ENCODE assay signal across 2 cellular contexts in the genomic region with DNA sequence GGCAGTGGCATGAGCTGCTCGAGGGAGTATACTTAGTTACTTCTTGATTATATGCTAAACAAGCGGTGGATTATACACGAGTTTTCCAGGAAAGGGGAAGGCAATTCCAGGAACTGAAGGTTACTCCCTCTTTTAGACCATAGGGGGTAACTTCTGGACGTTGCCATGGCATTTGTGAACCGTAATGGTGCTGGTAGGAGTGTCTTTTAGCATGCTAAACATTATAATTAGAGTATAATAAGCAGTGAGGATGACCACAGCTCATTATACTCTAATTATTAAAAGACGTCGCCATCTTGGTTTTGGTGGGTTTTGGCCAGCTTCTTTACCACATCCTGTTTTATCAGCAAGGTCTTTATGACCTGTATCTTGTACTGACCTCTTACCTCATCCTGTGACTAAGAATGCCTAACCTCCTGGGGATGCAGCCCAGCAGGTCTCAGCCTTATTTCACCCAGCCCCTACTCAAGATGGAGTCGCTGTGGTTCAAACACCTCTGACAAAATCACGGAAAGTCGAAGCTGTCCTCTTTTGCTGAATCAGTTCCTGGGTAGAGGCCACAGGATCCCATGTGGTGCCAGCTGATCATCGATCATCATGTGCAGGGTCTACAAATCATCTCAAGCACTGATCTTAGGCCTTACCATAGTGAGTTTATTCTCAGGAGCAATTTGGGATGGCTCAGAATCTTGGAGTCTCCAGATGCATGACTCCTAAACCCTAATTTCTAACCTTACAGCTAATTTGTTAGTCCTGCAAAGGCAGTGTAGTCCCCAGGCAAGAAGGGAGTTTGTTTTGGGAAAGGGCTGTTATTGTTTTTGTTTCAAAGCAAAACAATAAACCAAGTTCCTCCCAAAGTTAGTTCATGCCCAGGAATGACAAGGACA.
TF ChIP-seq lines count a peak whose summit lies in the region.

No MANE protein-coding gene starts in this region.

TF ChIP-seq in GM23338, 12 proteins besides CTCF, POLR2A, EP300 and RAD21 (continues in another document):
- TF ChIP-seq ZNF114 (CRISPR knock-in tag; IDR thresholded peaks at IDR 0.05) (no peak), CREB1 (CRISPR knock-in tag; IDR thresholded peaks at IDR 0.05; ENCODE audit: low read depth) (no peak), ZNF331 (CRISPR knock-in tag; IDR thresholded peaks at IDR 0.05; ENCODE audit: low read depth) (no peak), NANOG (IDR thresholded peaks at IDR 0.05; ENCODE audit: borderline replicate concordance) (no peak), STAT1 (IDR thresholded peaks at IDR 0.05; ENCODE audit: unreplicated experiment) (no peak), ETS1 (IDR thresholded peaks at IDR 0.05) (no peak), POLR2AphosphoS5 (IDR thresholded peaks at IDR 0.05; ENCODE audit: low read depth) (no peak), JUNB (IDR thresholded peaks at IDR 0.05; ENCODE audit: unreplicated experiment) (no peak)
- TF ChIP-seq, protein P1, sequence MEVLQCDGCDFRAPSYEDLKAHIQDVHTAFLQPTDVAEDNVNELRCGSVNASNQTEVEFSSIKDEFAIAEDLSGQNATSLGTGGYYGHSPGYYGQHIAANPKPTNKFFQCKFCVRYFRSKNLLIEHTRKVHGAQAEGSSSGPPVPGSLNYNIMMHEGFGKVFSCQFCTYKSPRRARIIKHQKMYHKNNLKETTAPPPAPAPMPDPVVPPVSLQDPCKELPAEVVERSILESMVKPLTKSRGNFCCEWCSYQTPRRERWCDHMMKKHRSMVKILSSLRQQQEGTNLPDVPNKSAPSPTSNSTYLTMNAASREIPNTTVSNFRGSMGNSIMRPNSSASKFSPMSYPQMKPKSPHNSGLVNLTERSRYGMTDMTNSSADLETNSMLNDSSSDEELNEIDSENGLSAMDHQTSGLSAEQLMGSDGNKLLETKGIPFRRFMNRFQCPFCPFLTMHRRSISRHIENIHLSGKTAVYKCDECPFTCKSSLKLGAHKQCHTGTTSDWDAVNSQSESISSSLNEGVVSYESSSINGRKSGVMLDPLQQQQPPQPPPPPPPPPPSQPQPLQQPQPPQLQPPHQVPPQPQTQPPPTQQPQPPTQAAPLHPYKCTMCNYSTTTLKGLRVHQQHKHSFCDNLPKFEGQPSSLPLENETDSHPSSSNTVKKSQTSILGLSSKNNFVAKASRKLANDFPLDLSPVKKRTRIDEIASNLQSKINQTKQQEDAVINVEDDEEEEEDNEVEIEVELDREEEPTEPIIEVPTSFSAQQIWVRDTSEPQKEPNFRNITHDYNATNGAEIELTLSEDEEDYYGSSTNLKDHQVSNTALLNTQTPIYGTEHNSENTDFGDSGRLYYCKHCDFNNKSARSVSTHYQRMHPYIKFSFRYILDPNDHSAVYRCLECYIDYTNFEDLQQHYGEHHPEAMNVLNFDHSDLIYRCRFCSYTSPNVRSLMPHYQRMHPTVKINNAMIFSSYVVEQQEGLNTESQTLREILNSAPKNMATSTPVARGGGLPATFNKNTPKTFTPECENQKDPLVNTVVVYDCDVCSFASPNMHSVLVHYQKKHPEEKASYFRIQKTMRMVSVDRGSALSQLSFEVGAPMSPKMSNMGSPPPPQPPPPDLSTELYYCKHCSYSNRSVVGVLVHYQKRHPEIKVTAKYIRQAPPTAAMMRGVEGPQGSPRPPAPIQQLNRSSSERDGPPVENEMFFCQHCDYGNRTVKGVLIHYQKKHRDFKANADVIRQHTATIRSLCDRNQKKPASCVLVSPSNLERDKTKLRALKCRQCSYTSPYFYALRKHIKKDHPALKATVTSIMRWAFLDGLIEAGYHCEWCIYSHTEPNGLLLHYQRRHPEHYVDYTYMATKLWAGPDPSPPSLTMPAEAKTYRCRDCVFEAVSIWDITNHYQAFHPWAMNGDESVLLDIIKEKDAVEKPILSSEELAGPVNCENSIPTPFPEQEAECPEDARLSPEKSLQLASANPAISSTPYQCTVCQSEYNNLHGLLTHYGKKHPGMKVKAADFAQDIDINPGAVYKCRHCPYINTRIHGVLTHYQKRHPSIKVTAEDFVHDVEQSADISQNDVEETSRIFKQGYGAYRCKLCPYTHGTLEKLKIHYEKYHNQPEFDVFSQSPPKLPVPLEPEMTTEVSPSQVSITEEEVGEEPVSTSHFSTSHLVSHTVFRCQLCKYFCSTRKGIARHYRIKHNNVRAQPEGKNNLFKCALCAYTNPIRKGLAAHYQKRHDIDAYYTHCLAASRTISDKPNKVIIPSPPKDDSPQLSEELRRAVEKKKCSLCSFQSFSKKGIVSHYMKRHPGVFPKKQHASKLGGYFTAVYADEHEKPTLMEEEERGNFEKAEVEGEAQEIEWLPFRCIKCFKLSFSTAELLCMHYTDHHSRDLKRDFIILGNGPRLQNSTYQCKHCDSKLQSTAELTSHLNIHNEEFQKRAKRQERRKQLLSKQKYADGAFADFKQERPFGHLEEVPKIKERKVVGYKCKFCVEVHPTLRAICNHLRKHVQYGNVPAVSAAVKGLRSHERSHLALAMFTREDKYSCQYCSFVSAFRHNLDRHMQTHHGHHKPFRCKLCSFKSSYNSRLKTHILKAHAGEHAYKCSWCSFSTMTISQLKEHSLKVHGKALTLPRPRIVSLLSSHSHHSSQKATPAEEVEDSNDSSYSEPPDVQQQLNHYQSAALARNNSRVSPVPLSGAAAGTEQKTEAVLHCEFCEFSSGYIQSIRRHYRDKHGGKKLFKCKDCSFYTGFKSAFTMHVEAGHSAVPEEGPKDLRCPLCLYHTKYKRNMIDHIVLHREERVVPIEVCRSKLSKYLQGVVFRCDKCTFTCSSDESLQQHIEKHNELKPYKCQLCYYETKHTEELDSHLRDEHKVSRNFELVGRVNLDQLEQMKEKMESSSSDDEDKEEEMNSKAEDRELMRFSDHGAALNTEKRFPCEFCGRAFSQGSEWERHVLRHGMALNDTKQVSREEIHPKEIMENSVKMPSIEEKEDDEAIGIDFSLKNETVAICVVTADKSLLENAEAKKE (CRISPR knock-in tag; IDR thresholded peaks at IDR 0.05), result no peak

TF ChIP-seq in H1, 55 proteins besides CTCF, POLR2A, EP300 and RAD21:
- TF ChIP-seq FOSL1 (IDR thresholded peaks at IDR 0.05; ENCODE audit: insufficient read depth, low read depth, low read length) (no peak), RXRA (IDR thresholded peaks at IDR 0.05; ENCODE audit: insufficient read depth, low read depth, low read length) (no peak), SP2 (IDR thresholded peaks at IDR 0.05; ENCODE audit: low read length) (no peak), BRCA1 (IDR thresholded peaks at IDR 0.05; ENCODE audit: low read depth, low read length) (no peak), HDAC6 (IDR thresholded peaks at IDR 0.05; ENCODE audit: low read depth, low read length) (no peak), YY1 (IDR thresholded peaks at IDR 0.05; ENCODE audit: low read depth, low read length) (no peak), KDM1A (IDR thresholded peaks at IDR 0.05; ENCODE audit: borderline replicate concordance, low read length) (no peak), SP4 (IDR thresholded peaks at IDR 0.05; ENCODE audit: low read length) (no peak)
